In the genomic region with DNA sequence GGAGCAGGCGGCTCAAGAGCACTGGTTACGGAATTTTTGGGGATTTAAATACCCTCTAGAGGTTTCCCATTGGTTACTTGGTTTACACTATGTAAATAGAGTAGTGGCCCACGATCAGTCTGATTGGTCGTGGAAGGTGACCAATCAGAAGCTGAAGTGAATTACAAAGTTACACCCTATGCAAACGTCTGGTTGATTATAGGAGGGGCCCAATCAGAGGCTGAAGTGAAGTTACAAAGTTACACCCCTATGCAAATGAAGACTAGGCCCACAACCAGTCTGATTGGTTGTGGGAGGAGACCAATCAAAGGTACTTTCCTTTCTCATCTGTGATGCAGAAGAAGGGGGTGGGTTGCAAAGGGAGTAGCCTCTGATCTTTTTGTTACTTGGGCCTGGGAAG, we compare ENCODE assay signal across 1 cellular context.
TF ChIP-seq lines count a peak whose summit lies in the region.

No MANE protein-coding gene starts in this region.

TF ChIP-seq in K562, 482 proteins besides CTCF, POLR2A, EP300 and RAD21:
- no peak for TF ChIP-seq ZNF253 (CRISPR knock-in tag; conservative IDR thresholded peaks at IDR 0.05)
- TF ChIP-seq ZKSCAN8 (CRISPR knock-in tag; IDR thresholded peaks at IDR 0.05) = no peak
- TF ChIP-seq FOS (IDR thresholded peaks at IDR 0.05; ENCODE audit: extremely low read depth, insufficient read length) = peak; percentile 30
- no peak for TF ChIP-seq ATF1 (CRISPR knock-in tag; IDR thresholded peaks at IDR 0.05)
- TF ChIP-seq ATF1 (tag; IDR thresholded peaks at IDR 0.05) = no peak
- TF ChIP-seq, protein P1, sequence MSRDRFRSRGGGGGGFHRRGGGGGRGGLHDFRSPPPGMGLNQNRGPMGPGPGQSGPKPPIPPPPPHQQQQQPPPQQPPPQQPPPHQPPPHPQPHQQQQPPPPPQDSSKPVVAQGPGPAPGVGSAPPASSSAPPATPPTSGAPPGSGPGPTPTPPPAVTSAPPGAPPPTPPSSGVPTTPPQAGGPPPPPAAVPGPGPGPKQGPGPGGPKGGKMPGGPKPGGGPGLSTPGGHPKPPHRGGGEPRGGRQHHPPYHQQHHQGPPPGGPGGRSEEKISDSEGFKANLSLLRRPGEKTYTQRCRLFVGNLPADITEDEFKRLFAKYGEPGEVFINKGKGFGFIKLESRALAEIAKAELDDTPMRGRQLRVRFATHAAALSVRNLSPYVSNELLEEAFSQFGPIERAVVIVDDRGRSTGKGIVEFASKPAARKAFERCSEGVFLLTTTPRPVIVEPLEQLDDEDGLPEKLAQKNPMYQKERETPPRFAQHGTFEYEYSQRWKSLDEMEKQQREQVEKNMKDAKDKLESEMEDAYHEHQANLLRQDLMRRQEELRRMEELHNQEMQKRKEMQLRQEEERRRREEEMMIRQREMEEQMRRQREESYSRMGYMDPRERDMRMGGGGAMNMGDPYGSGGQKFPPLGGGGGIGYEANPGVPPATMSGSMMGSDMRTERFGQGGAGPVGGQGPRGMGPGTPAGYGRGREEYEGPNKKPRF (IDR thresholded peaks at IDR 0.05; ENCODE audit: low read depth, low read length) = no peak
- TF ChIP-seq NFYB (IDR thresholded peaks at IDR 0.05; ENCODE audit: extremely low read depth, insufficient read length) = peak; percentile 52
- peak; percentile 20 for TF ChIP-seq RBM25 (IDR thresholded peaks at IDR 0.05; ENCODE audit: low read depth, low read length, severe bottlenecking)
